1 cellular context compared by ENCODE assay signal in the genomic region with DNA sequence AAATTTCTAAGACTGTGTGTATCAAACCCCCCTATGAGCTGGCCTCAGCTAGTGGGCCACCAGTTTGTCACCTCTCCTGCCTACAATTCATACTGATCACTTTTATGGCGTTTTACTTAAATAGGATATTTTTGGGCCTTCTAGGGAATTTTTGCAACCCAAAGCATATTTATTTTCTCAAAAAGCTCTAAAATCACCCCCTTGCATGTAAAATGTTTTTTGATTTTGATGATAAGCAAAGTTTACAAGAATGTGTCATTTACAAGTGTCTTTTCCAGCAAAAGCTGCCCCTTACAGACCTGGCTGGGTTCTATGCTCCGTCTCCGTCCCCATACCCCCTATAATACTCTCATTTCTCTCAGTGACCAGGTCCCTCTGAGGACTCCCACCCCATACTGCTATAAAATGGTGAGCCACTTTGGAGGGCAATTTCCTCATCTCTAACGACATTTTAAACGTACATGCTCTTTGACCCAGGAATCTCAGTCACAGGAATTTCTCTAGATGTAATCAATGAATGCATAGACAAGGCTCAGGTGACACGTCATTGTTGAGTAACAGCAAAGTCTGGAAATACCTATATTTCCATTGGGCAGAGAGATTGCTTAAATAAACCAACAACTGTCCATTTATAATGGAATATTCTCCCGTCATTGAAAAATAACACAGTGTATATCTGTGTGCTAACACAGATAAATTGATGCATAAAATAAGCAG.
TF ChIP-seq lines count a peak whose summit lies in the region.

No MANE protein-coding gene starts in this region.

TF ChIP-seq in HepG2, 621 proteins besides CTCF, POLR2A, EP300 and RAD21 (continued from another document and continues in another):
- TF ChIP-seq PREB (CRISPR knock-in tag; IDR thresholded peaks at IDR 0.05) (no peak), IKZF4 (CRISPR knock-in tag; IDR thresholded peaks at IDR 0.05; ENCODE audit: borderline replicate concordance, low read depth, not compliant biosample characterization) (no peak), ARHGAP35 (CRISPR knock-in tag; IDR thresholded peaks at IDR 0.05; ENCODE audit: borderline replicate concordance) (no peak), NFATC3 (CRISPR knock-in tag; IDR thresholded peaks at IDR 0.05) (no peak), HDAC2 (CRISPR knock-in tag; IDR thresholded peaks at IDR 0.05) (peak; percentile 50; the same call in 1 of the 2 replicates), ZNF331 (CRISPR knock-in tag; IDR thresholded peaks at IDR 0.05) (peak; percentile 23; the same call in 1 of the 2 replicates), ETS1 (CRISPR knock-in tag; IDR thresholded peaks at IDR 0.05) (no peak), NFE2 (CRISPR knock-in tag; IDR thresholded peaks at IDR 0.05) (no peak), EHMT2 (IDR thresholded peaks at IDR 0.05; ENCODE audit: borderline replicate concordance, low read depth, low read length) (peak; percentile 54; the same call in 1 of the 2 replicates), ZNF337 (CRISPR knock-in tag; IDR thresholded peaks at IDR 0.05; ENCODE audit: borderline replicate concordance, low read depth) (no peak), STAT5B (CRISPR knock-in tag; IDR thresholded peaks at IDR 0.05) (no peak), ZNF652 (CRISPR knock-in tag; IDR thresholded peaks at IDR 0.05; ENCODE audit: borderline replicate concordance, low read depth) (no peak), ZNF781 (CRISPR knock-in tag; IDR thresholded peaks at IDR 0.05; ENCODE audit: borderline replicate concordance, not compliant biosample characterization) (no peak), RNF2 (conservative IDR thresholded peaks at IDR 0.05; ENCODE audit: low read depth) (no peak), ZNF691 (CRISPR knock-in tag; IDR thresholded peaks at IDR 0.05; ENCODE audit: borderline replicate concordance, low read depth) (no peak), SP1 (IDR thresholded peaks at IDR 0.05) (no peak), SP1 (CRISPR knock-in tag; IDR thresholded peaks at IDR 0.05) (0 out of 2 replicates have a peak, but pooled peaks have one; percentile 13), KDM2A (CRISPR knock-in tag; IDR thresholded peaks at IDR 0.05; ENCODE audit: borderline replicate concordance, low read depth) (no peak), ZNF724P (CRISPR knock-in tag; IDR thresholded peaks at IDR 0.05; ENCODE audit: borderline replicate concordance) (no peak), NONO (IDR thresholded peaks at IDR 0.05) (no peak), NONO (CRISPR knock-in tag; conservative IDR thresholded peaks at IDR 0.05) (no peak), KDM6A (CRISPR knock-in tag; IDR thresholded peaks at IDR 0.05; ENCODE audit: low read depth) (0 out of 2 replicates have a peak, but pooled peaks have one; percentile 29), AGO2 (optimal IDR thresholded peaks at IDR 0.05; ENCODE audit: low read depth, low read length) (no peak), ZNF720 (CRISPR knock-in tag; IDR thresholded peaks at IDR 0.05) (no peak), ZNF614 (CRISPR knock-in tag; IDR thresholded peaks at IDR 0.05; ENCODE audit: borderline replicate concordance) (no peak), MAFF (IDR thresholded peaks at IDR 0.05; ENCODE audit: low read depth, low read length) (no peak), ZNF142 (CRISPR knock-in tag; IDR thresholded peaks at IDR 0.05) (no peak), SMARCE1 (IDR thresholded peaks at IDR 0.05; ENCODE audit: borderline replicate concordance) (no peak), ZNF530 (CRISPR knock-in tag; IDR thresholded peaks at IDR 0.05; ENCODE audit: low read depth) (no peak), ZNF333 (CRISPR knock-in tag; IDR thresholded peaks at IDR 0.05; ENCODE audit: borderline replicate concordance) (no peak), MEF2D (CRISPR knock-in tag; IDR thresholded peaks at IDR 0.05) (no peak), ZMYM3 (CRISPR knock-in tag; IDR thresholded peaks at IDR 0.05) (no peak), ZNF251 (CRISPR knock-in tag; IDR thresholded peaks at IDR 0.05) (no peak), RFX1 (IDR thresholded peaks at IDR 0.05) (no peak), GABPA (IDR thresholded peaks at IDR 0.05; ENCODE audit: low read depth, low read length) (no peak), GABPA (CRISPR knock-in tag; IDR thresholded peaks at IDR 0.05; ENCODE audit: low read depth) (no peak), SPEN (CRISPR knock-in tag; IDR thresholded peaks at IDR 0.05; ENCODE audit: low read depth) (no peak), HMGA1 (CRISPR knock-in tag; conservative IDR thresholded peaks at IDR 0.05) (no peak), ESRRA (CRISPR knock-in tag; IDR thresholded peaks at IDR 0.05; ENCODE audit: low read depth) (no peak), HCFC1 (IDR thresholded peaks at IDR 0.05; ENCODE audit: low read depth, low read length) (no peak), ZBTB7A (CRISPR knock-in tag; IDR thresholded peaks at IDR 0.05) (no peak), ZNF441 (CRISPR knock-in tag; IDR thresholded peaks at IDR 0.05; ENCODE audit: borderline replicate concordance) (0 out of 2 replicates have a peak, but pooled peaks have one; percentile 11), BCLAF1 (IDR thresholded peaks at IDR 0.05) (no peak), PRMT3 (CRISPR knock-in tag; IDR thresholded peaks at IDR 0.05; ENCODE audit: borderline replicate concordance, low read depth) (no peak), DNMT3B (CRISPR knock-in tag; conservative IDR thresholded peaks at IDR 0.05) (no peak), ZNF556 (CRISPR knock-in tag; IDR thresholded peaks at IDR 0.05; ENCODE audit: borderline replicate concordance) (no peak), MED8 (CRISPR knock-in tag; IDR thresholded peaks at IDR 0.05; ENCODE audit: insufficient replicate concordance) (no peak)
- TF ChIP-seq, protein P1, sequence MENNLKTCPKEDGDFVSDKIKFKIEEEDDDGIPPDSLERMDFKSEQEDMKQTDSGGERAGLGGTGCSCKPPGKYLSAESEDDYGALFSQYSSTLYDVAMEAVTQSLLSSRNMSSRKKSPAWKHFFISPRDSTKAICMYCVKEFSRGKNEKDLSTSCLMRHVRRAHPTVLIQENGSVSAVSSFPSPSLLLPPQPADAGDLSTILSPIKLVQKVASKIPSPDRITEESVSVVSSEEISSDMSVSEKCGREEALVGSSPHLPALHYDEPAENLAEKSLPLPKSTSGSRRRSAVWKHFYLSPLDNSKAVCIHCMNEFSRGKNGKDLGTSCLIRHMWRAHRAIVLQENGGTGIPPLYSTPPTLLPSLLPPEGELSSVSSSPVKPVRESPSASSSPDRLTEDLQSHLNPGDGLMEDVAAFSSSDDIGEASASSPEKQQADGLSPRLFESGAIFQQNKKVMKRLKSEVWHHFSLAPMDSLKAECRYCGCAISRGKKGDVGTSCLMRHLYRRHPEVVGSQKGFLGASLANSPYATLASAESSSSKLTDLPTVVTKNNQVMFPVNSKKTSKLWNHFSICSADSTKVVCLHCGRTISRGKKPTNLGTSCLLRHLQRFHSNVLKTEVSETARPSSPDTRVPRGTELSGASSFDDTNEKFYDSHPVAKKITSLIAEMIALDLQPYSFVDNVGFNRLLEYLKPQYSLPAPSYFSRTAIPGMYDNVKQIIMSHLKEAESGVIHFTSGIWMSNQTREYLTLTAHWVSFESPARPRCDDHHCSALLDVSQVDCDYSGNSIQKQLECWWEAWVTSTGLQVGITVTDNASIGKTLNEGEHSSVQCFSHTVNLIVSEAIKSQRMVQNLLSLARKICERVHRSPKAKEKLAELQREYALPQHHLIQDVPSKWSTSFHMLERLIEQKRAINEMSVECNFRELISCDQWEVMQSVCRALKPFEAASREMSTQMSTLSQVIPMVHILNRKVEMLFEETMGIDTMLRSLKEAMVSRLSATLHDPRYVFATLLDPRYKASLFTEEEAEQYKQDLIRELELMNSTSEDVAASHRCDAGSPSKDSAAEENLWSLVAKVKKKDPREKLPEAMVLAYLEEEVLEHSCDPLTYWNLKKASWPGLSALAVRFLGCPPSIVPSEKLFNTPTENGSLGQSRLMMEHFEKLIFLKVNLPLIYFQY (CRISPR knock-in tag; IDR thresholded peaks at IDR 0.05; ENCODE audit: borderline replicate concordance): no peak
- TF ChIP-seq, protein P2, sequence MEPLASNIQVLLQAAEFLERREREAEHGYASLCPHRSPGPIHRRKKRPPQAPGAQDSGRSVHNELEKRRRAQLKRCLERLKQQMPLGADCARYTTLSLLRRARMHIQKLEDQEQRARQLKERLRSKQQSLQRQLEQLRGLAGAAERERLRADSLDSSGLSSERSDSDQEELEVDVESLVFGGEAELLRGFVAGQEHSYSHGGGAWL (CRISPR knock-in tag; IDR thresholded peaks at IDR 0.05): no peak
- TF ChIP-seq, protein P3, sequence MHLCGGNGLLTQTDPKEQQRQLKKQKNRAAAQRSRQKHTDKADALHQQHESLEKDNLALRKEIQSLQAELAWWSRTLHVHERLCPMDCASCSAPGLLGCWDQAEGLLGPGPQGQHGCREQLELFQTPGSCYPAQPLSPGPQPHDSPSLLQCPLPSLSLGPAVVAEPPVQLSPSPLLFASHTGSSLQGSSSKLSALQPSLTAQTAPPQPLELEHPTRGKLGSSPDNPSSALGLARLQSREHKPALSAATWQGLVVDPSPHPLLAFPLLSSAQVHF (CRISPR knock-in tag; IDR thresholded peaks at IDR 0.05): no peak
